In the genomic region with DNA sequence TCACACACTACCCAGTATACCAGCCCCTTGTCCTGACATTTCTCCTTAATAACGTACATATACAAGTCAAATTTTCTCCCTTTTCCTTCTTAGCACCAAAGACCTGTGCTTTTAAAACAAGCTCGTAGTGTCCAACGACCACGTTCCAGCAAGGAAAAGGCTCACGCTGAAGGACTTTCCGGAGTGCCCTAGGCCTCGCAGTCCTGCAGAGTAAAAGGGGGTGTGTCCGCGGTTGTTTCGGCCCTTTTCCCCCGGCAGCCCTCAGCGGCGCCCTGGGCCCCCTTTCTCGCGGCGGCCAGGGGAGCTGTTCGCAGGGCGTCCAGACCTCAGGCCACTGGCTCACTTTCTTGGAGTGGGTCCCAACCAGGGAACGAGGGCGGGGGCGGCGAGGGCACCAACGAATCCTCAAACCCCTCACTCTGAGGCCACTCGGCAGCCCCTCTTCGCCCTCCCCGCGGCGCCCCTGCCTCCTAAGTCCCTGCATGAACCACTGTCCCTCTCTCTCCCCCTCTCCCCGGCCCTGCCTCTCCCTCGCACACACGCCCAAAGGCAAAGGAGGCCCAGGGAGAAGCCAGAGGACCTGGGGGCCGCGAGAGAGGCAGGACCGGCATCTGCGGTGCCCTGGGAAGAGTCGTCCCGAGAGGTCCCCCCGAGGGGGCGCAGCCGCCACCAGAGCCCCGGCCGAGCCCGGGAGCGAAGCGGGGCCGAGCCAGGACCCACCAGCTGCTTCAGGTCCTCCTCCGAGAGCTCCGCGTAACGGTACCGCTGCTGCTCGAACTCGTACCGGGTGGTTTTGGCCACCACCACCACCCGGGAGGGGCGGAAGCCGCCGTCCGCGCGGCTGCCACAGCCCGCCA, we compare ENCODE assay signal across 8 cellular contexts. TPM values are rescaled to one million over a fixed set of nuclear protein-coding genes. Genes with fewer than 3 reads are reported as not detected.
DNase-seq lines count a peak whose midpoint lies in the region; ATAC-seq and TF ChIP-seq lines count a peak whose summit lies in the region.

No MANE protein-coding gene starts in this region.

- H3K79me1 ChIP-seq in neuronal stem cell (ENCODE audit: low read depth, low read length) = no peaks in the 10 kb centered on the region

- CTCF ChIA-PET in Calu3 (lab: Charles Lee) = interaction anchor here (0.7 to 2.0 kb wide), 9 partner anchors 13 to 455 kb away, joined by 3 to 10 read pairs (median 4); no protein-coding TSS in a partner anchor
- CTCF ChIA-PET in activated naive CD4-positive, alpha-beta T cell treated with anti-CD3 and anti-CD28 coated beads, Interleukin-2, amount 10 ng/mL, durations not matched to agents 7 days and 5 days (lab: Charles Lee) = interaction anchor here (0.8 to 2.2 kb wide), 15 partner anchors 10 to 455 kb away, joined by 3 to 11 read pairs (median 5); partner anchors contain the start of gene RANBP3L

- H2BK15ac ChIP-seq in neuronal stem cell (ENCODE audit: low read length) = peak overlapping the region; percentile 30

- no TSS peak for BruUV-seq in Calu3 (replicated peaks; lab: Mats Ljungman, UMichigan)

- TF ChIP-seq EP300 in tibial nerve (IDR thresholded peaks at IDR 0.05) = peak in 1 of 2 donors; percentile 59

- H3K27me3 ChIP-seq in neuronal stem cell (ENCODE audit: control insufficient read depth in 3 of 3, insufficient read depth in 3 of 3, low read depth in 1 of 3, low read length in 3 of 3) (no peaks in the 10 kb centered on the region), tibial nerve (no peaks in the 10 kb centered on the region)

- H3K4me1 Mint-ChIP-seq in Calu3 (ENCODE audit: low read depth, unreplicated experiment) = peaks cover 50% of the 10 kb centered on the region
- peaks cover 33% of the 10 kb centered on the region for H3K4me1 Mint-ChIP-seq in activated naive CD4-positive, alpha-beta T cell treated with anti-CD3 and anti-CD28 coated beads, Interleukin-2, amount 10 ng/mL, durations not matched to agents 7 days and 5 days

- peak overlapping the region; percentile 92 for H3K27ac ChIP-seq in neuronal stem cell (replicated peaks; ENCODE audit: low read length)
- peak overlapping the region; percentile 99 to 100 (median 99) for H3K27ac ChIP-seq in tibial nerve

- H2BK5ac ChIP-seq in neuronal stem cell (ENCODE audit: low read length) = peak overlapping the region; percentile 88

- peak overlapping the region; percentile 73 for H2BK120ac ChIP-seq in neuronal stem cell (ENCODE audit: low read depth, low read length)

- H3K9me3 Mint-ChIP-seq in Calu3 (ENCODE audit: low read depth, unreplicated experiment) = no peaks in the 10 kb centered on the region
- H3K9me3 Mint-ChIP-seq in activated naive CD4-positive, alpha-beta T cell treated with anti-CD3 and anti-CD28 coated beads, Interleukin-2, amount 10 ng/mL, durations not matched to agents 7 days and 5 days = no peaks in the 10 kb centered on the region

- intact Hi-C loops in Calu3 (cut with micrococcal nuclease; ENCODE audit: unreplicated experiment) = no loop called here

- no peak for TF ChIP-seq POLR2A in tibial nerve (IDR thresholded peaks at IDR 0.05)

- DNase-seq in Calu3 (peak; percentile 69), HPDE6-E6E7 (ENCODE audit: extremely low spot score) (peak; percentile 42), RPMI7951 (ENCODE audit: low read depth) (peak; percentile 72), globus pallidus (ENCODE audit: low spot score) (peak; percentile 63), neuronal stem cell (ENCODE audit: low spot score) (peak; percentile 60), tibial nerve (ENCODE audit: low spot score in 2 of 2) (peak; percentile 23 to 38)
- DNase-seq in activated naive CD4-positive, alpha-beta T cell treated with anti-CD3 and anti-CD28 coated beads, Interleukin-2, amount 10 ng/mL, durations not matched to agents 7 days and 5 days = peak; percentile 45

- no CpG with 5 or more reads among the region's 62 CpGs for whole genome bisulfite sequencing in neuronal stem cell (ENCODE audit: extremely low coverage in 2 of 2, insufficient read length in 2 of 2, insufficient replicate concordance in 1 of 2), 2 donors
- 1 to 2% methylated on average over 33 to 42 of the region's 62 CpGs for WGBS in tibial nerve, 2 donors

- H3K9me3 ChIP-seq in neuronal stem cell (replicated peaks in 1 of 2; ENCODE audit: control insufficient read depth in 2 of 2, insufficient read depth in 1 of 2, low read depth in 1 of 2, low read length in 2 of 2) (peaks cover 5 to 12% of the 10 kb centered on the region in 2 donors), tibial nerve (no peaks in the 10 kb centered on the region)

- no peak overlapping the region for H4K91ac ChIP-seq in neuronal stem cell (ENCODE audit: low read depth, low read length, poor library complexity)

- H3K4me3 ChIP-seq in neuronal stem cell (ENCODE audit: low read length in 2 of 2) (peak overlapping the region; percentile 85 to 96), tibial nerve (peak overlapping the region; percentile 61 to 99 (median 94))

- no peak overlapping the region for H4K8ac ChIP-seq in neuronal stem cell (ENCODE audit: low read depth, low read length)

- H3K27ac Mint-ChIP-seq in Calu3 (ENCODE audit: unreplicated experiment) = peak overlapping the region; percentile 15
- peak overlapping the region; percentile 75 for H3K27ac Mint-ChIP-seq in activated naive CD4-positive, alpha-beta T cell treated with anti-CD3 and anti-CD28 coated beads, Interleukin-2, amount 10 ng/mL, durations not matched to agents 7 days and 5 days

- H3K4me2 ChIP-seq in neuronal stem cell (ENCODE audit: insufficient read depth, low read length, poor library complexity, severe bottlenecking) = peak overlapping the region; percentile 83

- H3K23ac ChIP-seq in neuronal stem cell (ENCODE audit: low read depth, low read length, poor library complexity) = peak overlapping the region; percentile 29

- H2AK5ac ChIP-seq in neuronal stem cell (ENCODE audit: low read depth, low read length) = no peak overlapping the region

- H3K9ac ChIP-seq in neuronal stem cell (ENCODE audit: low read depth, low read length, poor library complexity) = peak overlapping the region; percentile 96

- peak; percentile 21 for ATAC-seq in GM21360 (IDR thresholded peaks at IDR 0.05; ENCODE audit: unreplicated experiment)

- no peaks in the 10 kb centered on the region for H3K36me3 ChIP-seq in neuronal stem cell (replicated peaks in 1 of 2; ENCODE audit: control insufficient read depth in 2 of 2, insufficient read depth in 2 of 2, low read length in 2 of 2)
- H3K36me3 ChIP-seq in tibial nerve = no peaks in the 10 kb centered on the region

- no peaks in the 10 kb centered on the region for H3K27me3 Mint-ChIP-seq in Calu3 (ENCODE audit: unreplicated experiment)
- no peaks in the 10 kb centered on the region for H3K27me3 Mint-ChIP-seq in activated naive CD4-positive, alpha-beta T cell treated with anti-CD3 and anti-CD28 coated beads, Interleukin-2, amount 10 ng/mL, durations not matched to agents 7 days and 5 days

- H3K4ac ChIP-seq in neuronal stem cell (ENCODE audit: low read length) = no peak overlapping the region

- TF ChIP-seq CTCF in Calu3 (IDR thresholded peaks at IDR 0.05; ENCODE audit: unreplicated experiment) (no peak), tibial nerve (IDR thresholded peaks at IDR 0.05) (no peak)

- H2BK12ac ChIP-seq in neuronal stem cell (ENCODE audit: low read length) = no peak overlapping the region

- peaks cover 1 to 23% of the 10 kb centered on the region in 2 donors for H3K4me1 ChIP-seq in neuronal stem cell (ENCODE audit: control insufficient read depth in 2 of 2, insufficient read depth in 1 of 2, low read depth in 1 of 2, low read length in 2 of 2)
- H3K4me1 ChIP-seq in tibial nerve = peaks cover 0 to 48% (median 25%) of the 10 kb centered on the region in 4 donors

- peak overlapping the region; percentile 90 for H2AFZ ChIP-seq in neuronal stem cell (ENCODE audit: low read length)

- peak overlapping the region; percentile 97 for H3K4me3 Mint-ChIP-seq in Calu3 (ENCODE audit: low read depth, unreplicated experiment)
- peak overlapping the region; percentile 77 for H3K4me3 Mint-ChIP-seq in activated naive CD4-positive, alpha-beta T cell treated with anti-CD3 and anti-CD28 coated beads, Interleukin-2, amount 10 ng/mL, durations not matched to agents 7 days and 5 days

- H3K14ac ChIP-seq in neuronal stem cell (ENCODE audit: low read length) = peak overlapping the region; percentile 9

- H3K18ac ChIP-seq in neuronal stem cell (ENCODE audit: low read length) = peak overlapping the region; percentile 97

- H3K36me3 Mint-ChIP-seq in Calu3 (ENCODE audit: insufficient read depth, unreplicated experiment) = peaks cover 33% of the 10 kb centered on the region
- H3K36me3 Mint-ChIP-seq in activated naive CD4-positive, alpha-beta T cell treated with anti-CD3 and anti-CD28 coated beads, Interleukin-2, amount 10 ng/mL, durations not matched to agents 7 days and 5 days = peaks cover 3% of the 10 kb centered on the region

RNA-seq across cellular contexts. Expression of gene NADK2, which starts 0.7 kb away (rescaled TPM):
- 18.8 and 21.6 TPM in 2 replicates for total RNA-seq in Calu3 (2022)
- total RNA-seq in RPMI7951 (2014; rRNA removed; shearing (Covaris generic)) = 29.2 and 34.2 TPM in 2 replicates
- polyA plus RNA-seq in neuronal stem cell (2013, experiment 1 of 2) = 16.5 TPM
- 17.1 TPM for polyA plus RNA-seq in neuronal stem cell (2013, experiment 2 of 2)
- 10 to 100 TPM; 20.1 to 31.8 (median 21.6) TPM for total RNA-seq in tibial nerve

Comparison
In these comparisons a context has a peak if more than half of its experiments do, and no peak if none do; other contexts are left out.
1. Peak in every context shown above with its lines: DNase-seq, ATAC-seq, H3K4me3 ChIP-seq and H3K27ac ChIP-seq.